In genomic region chr17:77088455-77089117, GRCh38 we compare ENCODE assay signal across 8 cellular contexts. TPM values are rescaled to one million over a fixed set of nuclear protein-coding genes. Genes with fewer than 3 reads are reported as not detected.
A peak's percentile ranks its signal among the peaks of the same experiment; 100 is the strongest.
DNase-seq lines count a peak whose midpoint lies in the region; ATAC-seq and TF ChIP-seq lines count a peak whose summit lies in the region.

No MANE protein-coding gene starts in this region.

- TF ChIP-seq CTCF in glutamatergic neuron (IDR thresholded peaks at IDR 0.05; ENCODE audit: partially characterized antibody, unreplicated experiment) = peak; percentile 77
- peak; percentile 81 for TF ChIP-seq CTCF in osteoblast (IDR thresholded peaks at IDR 0.05; ENCODE audit: extremely low read depth, low read depth, low read length)
- peak; percentile 88 for TF ChIP-seq CTCF in thoracic aorta (IDR thresholded peaks at IDR 0.05)

- H4K20me1 ChIP-seq in osteoblast (ENCODE audit: insufficient read depth, low read length) = no peaks in the 10 kb centered on the region

- peaks cover 3 to 4% of the 10 kb centered on the region in 2 donors for H3K9me3 Mint-ChIP-seq in activated naive CD4-positive, alpha-beta T cell treated with anti-CD3 and anti-CD28 coated beads, Interleukin-2, amount 50 U/mL, for 72 hours
- H3K9me3 Mint-ChIP-seq in glutamatergic neuron (ENCODE audit: unreplicated experiment) = peaks cover 4% of the 10 kb centered on the region

- peaks cover 35% of the 10 kb centered on the region for H3K79me2 ChIP-seq in osteoblast (ENCODE audit: insufficient read depth, low read length)

- H3K9me3 ChIP-seq in SK-N-MC (ENCODE audit: low read depth, low read length) (no peaks in the 10 kb centered on the region), osteoblast (ENCODE audit: low read depth, low read length) (no peaks in the 10 kb centered on the region), thoracic aorta (no peaks in the 10 kb centered on the region)

- DNase-seq in NCI-H1048 (lab: John Stamatoyannopoulos, UW) (peak; percentile 72), SK-N-MC (ENCODE audit: low read depth, low spot score) (peak; percentile 76), glutamatergic neuron (peak; percentile 92), osteoblast (ENCODE audit: insufficient read length, low spot score, missing footprints) (peak; percentile 98), thoracic aorta (ENCODE audit: low spot score) (peak; percentile 83)
- peak; percentile 76 to 92 for DNase-seq in activated naive CD4-positive, alpha-beta T cell treated with anti-CD3 and anti-CD28 coated beads, Interleukin-2, amount 50 U/mL, for 72 hours (ENCODE audit: low spot score in 2 of 2)

- ATAC-seq in HG02588 (IDR thresholded peaks at IDR 0.05; ENCODE audit: unreplicated experiment) (peak; percentile 77), thoracic aorta (ENCODE audit: insufficient number of reproducible peaks, low FRiP score, low read depth) (peak; percentile 60)
- peak; percentile 93 to 94 for ATAC-seq in activated naive CD4-positive, alpha-beta T cell treated with anti-CD3 and anti-CD28 coated beads, Interleukin-2, amount 50 U/mL, for 72 hours

- H3K27me3 ChIP-seq in osteoblast (ENCODE audit: insufficient read depth, low read length) (no peaks in the 10 kb centered on the region), thoracic aorta (replicated peaks; ENCODE audit: insufficient read depth) (no peaks in the 10 kb centered on the region)

- H3K4me1 ChIP-seq in osteoblast (ENCODE audit: insufficient read depth, low read length) (peaks cover 10% of the 10 kb centered on the region), thoracic aorta (ENCODE audit: control insufficient read depth in 1 of 2, low read depth in 2 of 2) (peaks cover 19 to 23% of the 10 kb centered on the region in 2 donors)

- peaks cover 38 to 47% of the 10 kb centered on the region in 2 donors for H3K36me3 Mint-ChIP-seq in activated naive CD4-positive, alpha-beta T cell treated with anti-CD3 and anti-CD28 coated beads, Interleukin-2, amount 50 U/mL, for 72 hours
- H3K36me3 Mint-ChIP-seq in glutamatergic neuron (ENCODE audit: unreplicated experiment) = no peaks in the 10 kb centered on the region

- peaks cover 4% of the 10 kb centered on the region for H3K27me3 Mint-ChIP-seq in glutamatergic neuron (ENCODE audit: unreplicated experiment)

- H3K4me3 Mint-ChIP-seq in glutamatergic neuron (ENCODE audit: unreplicated experiment) = peak overlapping the region; percentile 97

- peak overlapping the region; percentile 89 for H2AFZ ChIP-seq in osteoblast (ENCODE audit: low read length)

- H3K4me3 ChIP-seq in SK-N-MC = peak overlapping the region; percentile 87
- H3K4me3 ChIP-seq in osteoblast (ENCODE audit: insufficient read depth, low read length) = peak overlapping the region; percentile 83
- peak overlapping the region; percentile 85 for H3K4me3 ChIP-seq in thoracic aorta

- H3K36me3 ChIP-seq in SK-N-MC (ENCODE audit: insufficient read depth, low read length) (peaks cover 48% of the 10 kb centered on the region), osteoblast (ENCODE audit: insufficient read depth, low read length) (peaks cover 25% of the 10 kb centered on the region), thoracic aorta (peaks cover 15% of the 10 kb centered on the region)

- H3K27ac ChIP-seq in SK-N-MC (peak overlapping the region; percentile 88), osteoblast (ENCODE audit: low read depth, low read length) (peak overlapping the region; percentile 79), thoracic aorta (peak overlapping the region; percentile 88 to 90)

- peak overlapping the region; percentile 95 for H3K4me2 ChIP-seq in osteoblast (ENCODE audit: insufficient read depth, low read length)

- H3K9ac ChIP-seq in SK-N-MC (ENCODE audit: insufficient read length) = peak overlapping the region; percentile 99

- peak overlapping the region; percentile 98 to 100 for H3K27ac Mint-ChIP-seq in activated naive CD4-positive, alpha-beta T cell treated with anti-CD3 and anti-CD28 coated beads, Interleukin-2, amount 50 U/mL, for 72 hours
- H3K27ac Mint-ChIP-seq in glutamatergic neuron (ENCODE audit: unreplicated experiment) = peak overlapping the region; percentile 92

- TF ChIP-seq POLR2A in GM10847 (IDR thresholded peaks at IDR 0.05; ENCODE audit: extremely low read depth, insufficient read length) = peak; percentile 71

- peaks cover 2% of the 10 kb centered on the region for H3K4me1 Mint-ChIP-seq in glutamatergic neuron (ENCODE audit: low read depth, unreplicated experiment)

RNA-seq across cellular contexts. Expression of gene SEC14L1, which starts 52.2 kb away (rescaled TPM):
- total RNA-seq in activated naive CD4-positive, alpha-beta T cell treated with anti-CD3 and anti-CD28 coated beads, Interleukin-2, amount 50 U/mL, for 72 hours = 100 to 1,000 TPM in 1 of 2 donors, 10 to 100 TPM in 1; 53.4 to 103 TPM
- total RNA-seq in glutamatergic neuron (ENCODE audit: unreplicated experiment) (104 TPM), osteoblast (53.6 and 71.3 TPM in 2 replicates), thoracic aorta (100 to 1,000 TPM in 1 of 2 donors, 10 to 100 TPM in 1; 89.0 to 105 TPM)

Comparison
In these comparisons a context has a peak if more than half of its experiments do, and no peak if none do; other contexts are left out.
1. Peak in every context shown above with its lines: DNase-seq, ATAC-seq, H3K4me3 ChIP-seq and H3K27ac ChIP-seq.